ENCODE assay signal across 8 cellular contexts in the genomic region with DNA sequence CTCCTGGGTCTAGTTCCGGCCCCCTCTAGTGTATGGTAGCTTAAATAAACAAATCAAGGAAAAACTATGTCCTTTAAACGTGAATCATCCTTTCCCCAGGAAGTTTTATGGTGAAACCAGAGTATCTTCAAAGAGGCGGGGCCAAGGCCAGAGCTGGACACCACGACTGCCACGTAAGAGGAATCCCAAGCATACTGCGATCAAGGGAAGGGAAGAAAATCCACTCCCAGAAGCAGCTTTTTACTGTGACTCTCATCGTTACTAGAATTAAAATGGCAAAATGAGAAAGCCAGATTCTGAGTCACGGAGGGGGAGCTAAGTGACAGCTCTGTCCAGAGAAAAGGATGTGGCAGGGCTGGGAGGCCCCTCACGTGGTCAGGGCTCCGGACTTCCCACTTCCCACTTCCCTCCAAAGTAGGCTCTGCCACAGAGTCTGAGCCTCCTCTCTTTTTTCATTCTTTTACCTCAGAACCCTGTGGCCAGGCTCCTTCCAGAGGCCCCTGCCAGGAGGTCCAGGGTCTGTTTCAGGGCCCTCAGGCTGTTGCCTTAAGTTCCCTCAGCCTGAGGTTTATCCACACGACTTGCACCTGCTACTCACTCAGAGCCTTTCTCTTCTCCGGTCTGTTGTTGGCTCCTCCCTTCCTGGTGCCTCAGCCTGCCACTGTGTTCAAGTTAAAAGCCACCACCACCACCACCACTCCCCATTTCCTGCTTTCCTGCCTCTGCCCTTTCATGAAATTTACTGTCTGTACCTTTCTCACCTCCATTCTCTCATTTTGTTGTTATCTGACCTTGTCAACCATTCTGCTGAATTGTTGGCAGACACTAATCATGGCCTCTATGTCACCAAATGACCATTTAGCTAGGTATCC. TPM values are rescaled to one million over a fixed set of nuclear protein-coding genes. Genes with fewer than 3 reads are reported as not detected.
DNase-seq lines count a peak whose midpoint lies in the region; FAIRE-seq and TF ChIP-seq lines count a peak whose summit lies in the region.

No MANE protein-coding gene starts in this region.

- 65% methylated on average over 12 of the region's 12 CpGs; no CpG with 5 or more reads in 1 of the 2 experiments for WGBS in H1 (ENCODE audit: extremely low coverage in 1 of 2, insufficient coverage in 1 of 2, insufficient read length in 1 of 2, insufficient replicate concordance in 2 of 2, low coverage in 1 of 2, low lambda C conversion rate in 2 of 2, missing lambda C conversion rate in 1 of 2), 2 experiments

- CTCF ChIA-PET in H1 (lab: Charles Lee; ENCODE audit: partially characterized antibody) = interaction anchor here (1.0 to 3.2 kb wide), 12 partner anchors 8 to 179 kb away, joined by 3 to 18 read pairs (median 8); no protein-coding TSS in a partner anchor

- H3K27me3 ChIP-seq in H7 (ENCODE audit: control insufficient read depth, insufficient read depth, low read length) = no peaks in the 10 kb centered on the region
- no peaks in the 10 kb centered on the region for H3K27me3 ChIP-seq in MG63
- H3K27me3 ChIP-seq in H1 (replicated peaks in 1 of 4; ENCODE audit: control insufficient read depth in 3 of 4, extremely low read depth in 1 of 4, insufficient read depth in 3 of 4, low read length in 3 of 4) = no peaks in the 10 kb centered on the region; a peak in 1 of 7 replicates
- no peaks in the 10 kb centered on the region for H3K27me3 ChIP-seq in uterus

- TF ChIP-seq EP300 in H1 (IDR thresholded peaks at IDR 0.05; ENCODE audit: borderline replicate concordance in 1 of 2, low read depth in 2 of 2, low read length in 2 of 2) = no peak

- no peak overlapping the region for H2BK15ac ChIP-seq in H1 (ENCODE audit: low read length)

- H3K79me2 ChIP-seq in H1 (ENCODE audit: control insufficient read depth in 1 of 2, insufficient read depth in 2 of 2, low read length in 2 of 2) = no peaks in the 10 kb centered on the region

- H3K4me2 ChIP-seq in H1 (ENCODE audit: insufficient read depth in 1 of 2, low read depth in 2 of 2, low read length in 2 of 2) = 0 out of 4 replicates have a peak overlapping the region, but pooled peaks of 1 of the 2 experiments have one; percentile 1

- H4K91ac ChIP-seq in H1 (replicated peaks; ENCODE audit: insufficient read length, low read length) = no peak overlapping the region

- intact Hi-C loops in uterus (cut with DNase I; ENCODE audit: low total_unique reads) = no loop called here

- POLR2A ChIA-PET in H1 (lab: Charles Lee; ENCODE audit: partially characterized antibody) = interaction anchor here (2.0 to 2.6 kb wide), 3 partner anchors 11 to 93 kb away, joined by 4 to 22 read pairs (median 6); partner anchors contain the start of gene RHOBTB3

- H3K9me3 ChIP-seq in MG63 = no peaks in the 10 kb centered on the region
- H3K9me3 ChIP-seq in H1 (ENCODE audit: insufficient read depth in 2 of 2, low read depth in 1 of 2, low read length in 1 of 2) = no peaks in the 10 kb centered on the region
- H3K9me3 ChIP-seq in uterus = no peaks in the 10 kb centered on the region

- H3K4ac ChIP-seq in H1 (replicated peaks; ENCODE audit: insufficient read length, low read depth, low read length) = no peak overlapping the region

- DNase-seq in GM12865 (ENCODE audit: low read depth) (peak; percentile 85), H7 (peak; percentile 33), MG63 (peak; percentile 91), H1 (ENCODE audit: low read depth in 1 of 2, low spot score in 2 of 2) (no peak), myocyte (ENCODE audit: low read depth) (peak; percentile 91), uterus (peak; percentile 75 to 86), germinal center (ENCODE audit: low spot score) (no peak)
- DNase-seq in activated CD4-positive, alpha-beta T cell treated with anti-CD3 and anti-CD28 coated beads for 4 hours = peak; percentile 48 to 52

- 0 out of 2 replicates have a peak overlapping the region, but pooled peaks have one; percentile 27 for H3K18ac ChIP-seq in H1 (ENCODE audit: extremely low read depth, low read length)

- H3K23ac ChIP-seq in H1 (ENCODE audit: insufficient read length) = no peak overlapping the region

- TF ChIP-seq POLR2A in H1 (IDR thresholded peaks at IDR 0.05; ENCODE audit: control extremely low read depth in 1 of 2, low read depth in 2 of 2, low read length in 2 of 2) (no peak), uterus (IDR thresholded peaks at IDR 0.05) (peak in 1 of 2 donors; percentile 47)

- H3K4me1 ChIP-seq in H1 (replicated peaks in 1 of 4; ENCODE audit: control insufficient read depth in 3 of 4, insufficient read depth in 4 of 4, low read length in 3 of 4) (peaks cover 5 to 13% (median 12%) of the 10 kb centered on the region in 4 experiments; a peak in 6 of 7 replicates), uterus (peaks cover 0 to 8% of the 10 kb centered on the region in 2 donors)

- H2BK20ac ChIP-seq in H1 (ENCODE audit: low read length) = no peak overlapping the region

- H3K27ac ChIP-seq in H1 (ENCODE audit: low read depth, low read length) = no peak overlapping the region
- peak overlapping the region; percentile 85 to 89 for H3K27ac ChIP-seq in uterus

- H3K79me1 ChIP-seq in H1 (ENCODE audit: low read depth, low read length) = no peaks in the 10 kb centered on the region

- H2BK120ac ChIP-seq in H1 (replicated peaks; ENCODE audit: low read depth, low read length) = no peak overlapping the region

- peak overlapping the region; percentile 72 for H2AFZ ChIP-seq in H1 (ENCODE audit: low read length)

- H3K14ac ChIP-seq in H1 (ENCODE audit: insufficient read length) = no peak overlapping the region

- H3K9ac ChIP-seq in H1 (replicated peaks in 1 of 4; ENCODE audit: extremely low read depth in 1 of 4, low read depth in 3 of 4, low read length in 3 of 4) = no peak overlapping the region

- FAIRE-seq in H1 (lab: Jason Lieb, UNC) = no peak

- peak overlapping the region; percentile 5; the same call in 1 of the 2 replicates for H2BK12ac ChIP-seq in H1 (ENCODE audit: low read depth, low read length)

- H3K4me3 ChIP-seq in GM12865 (ENCODE audit: low read depth, low read length) (peak overlapping the region; percentile 63), H7 (ENCODE audit: insufficient read depth, low read depth, low read length) (no peak overlapping the region), MG63 (peak overlapping the region; percentile 64), H1 (ENCODE audit: extremely low read depth in 1 of 4, insufficient read depth in 2 of 4, low read depth in 3 of 4, low read length in 4 of 4) (no peak overlapping the region), uterus (peak overlapping the region; percentile 1 to 57)

- no peak overlapping the region for H2AK5ac ChIP-seq in H1 (ENCODE audit: low read depth, low read length)

- H4K8ac ChIP-seq in H1 (ENCODE audit: extremely low read depth, insufficient read depth, low read length) = no peak overlapping the region

- H3K36me3 ChIP-seq in H7 (replicated peaks; ENCODE audit: control insufficient read depth, insufficient read depth, low read length) (no peaks in the 10 kb centered on the region), MG63 (peaks cover 3% of the 10 kb centered on the region; the same call in 1 of the 2 replicates), H1 (ENCODE audit: control insufficient read depth in 2 of 4, insufficient read depth in 4 of 4, low read length in 3 of 4) (no peaks in the 10 kb centered on the region), uterus (no peaks in the 10 kb centered on the region)

- H3K56ac ChIP-seq in H1 (replicated peaks; ENCODE audit: insufficient read length, low read depth, low read length) = no peak overlapping the region

- no peak for TF ChIP-seq CTCF in GM12865 (IDR thresholded peaks at IDR 0.05; ENCODE audit: insufficient read depth, low read depth, low read length, missing control alignments)
- TF ChIP-seq CTCF in H1 (IDR thresholded peaks at IDR 0.05; ENCODE audit: control extremely low read depth in 1 of 3, insufficient read depth in 1 of 3, low read depth in 1 of 3, low read length in 3 of 3) = no peak
- TF ChIP-seq CTCF in uterus (IDR thresholded peaks at IDR 0.05) = no peak

- no peak for TF ChIP-seq RAD21 in H1 (IDR thresholded peaks at IDR 0.05 in 1 of 2, conservative IDR thresholded peaks at IDR 0.05 in 1 of 2; ENCODE audit: low read depth in 2 of 2, low read length in 2 of 2)

- H4K20me1 ChIP-seq in H1 (replicated peaks in 1 of 2; ENCODE audit: control insufficient read depth in 1 of 2, insufficient read depth in 2 of 2, low read length in 2 of 2) = no peaks in the 10 kb centered on the region

- no peak overlapping the region for H4K5ac ChIP-seq in H1 (ENCODE audit: insufficient read length, low read depth, low read length)

- peaks cover 5% of the 10 kb centered on the region for H3K23me2 ChIP-seq in H1 (ENCODE audit: low read depth, low read length)

- no peak overlapping the region for H2BK5ac ChIP-seq in H1 (ENCODE audit: low read depth, low read length)

TF ChIP-seq in H1, 55 proteins besides CTCF, POLR2A, EP300 and RAD21:
- TF ChIP-seq ZNF274 (IDR thresholded peaks at IDR 0.05; ENCODE audit: borderline replicate concordance, extremely low read depth, low read length) (no peak), CBX5 (IDR thresholded peaks at IDR 0.05; ENCODE audit: low read depth, low read length) (no peak), MAFK (IDR thresholded peaks at IDR 0.05; ENCODE audit: low read depth, low read length) (no peak), EZH2 (IDR thresholded peaks at IDR 0.05; ENCODE audit: low read depth, low read length, severe bottlenecking) (no peak), HDAC6 (IDR thresholded peaks at IDR 0.05; ENCODE audit: low read depth, low read length) (no peak), HDAC2 (IDR thresholded peaks at IDR 0.05; ENCODE audit: borderline replicate concordance in 1 of 2, low read depth in 2 of 2, low read length in 2 of 2) (no peak), FOSL1 (IDR thresholded peaks at IDR 0.05; ENCODE audit: insufficient read depth, low read depth, low read length) (no peak), BRCA1 (IDR thresholded peaks at IDR 0.05; ENCODE audit: low read depth, low read length) (no peak)

RNA-seq across cellular contexts. Expression of gene GLRX, which starts 1.4 kb away (rescaled TPM):
- 25.0 and 41.6 TPM in 2 replicates for total RNA-seq in H7 (2014; rRNA removed; shearing (Covaris generic))
- total RNA-seq in MG63 (2014; rRNA removed; shearing (Covaris generic); ENCODE audit: low replicate concordance) = 87.3 and 120 TPM in 2 replicates
- 21.6 and 22.9 TPM in 2 replicates for total RNA-seq in H1 (2021; fragmentation: NEBNext Ultra II Directional; extraction: Animal tissue kit (Norgen Biotek cat#: 25700))
- polyA plus RNA-seq in H1 (2011; rRNA removed) = 13.2 and 31.2 TPM in 2 replicates
- 49.0 TPM for polyA plus RNA-seq in H1 (2011; cell fraction: cytosol; rRNA removed)
- 23.8 TPM for polyA plus RNA-seq in H1 (2011; cell fraction: nucleus; rRNA removed)
- 47.6 to 52.5 TPM (median 49.8 TPM) in 4 replicates for polyA plus RNA-seq in H1 (2012, experiment 1 of 2)
- polyA plus RNA-seq in H1 (2012, experiment 2 of 2) = 6.8 TPM
- polyA plus RNA-seq in H1 (2013, experiment 1 of 2) = 21.4 TPM
- 21.3 TPM for polyA plus RNA-seq in H1 (2013, experiment 2 of 2)
- 23.9 and 28.2 TPM in 2 replicates for polyA minus RNA-seq in H1 (2011; rRNA and poly(A)+ RNA removed)
- polyA minus RNA-seq in H1 (2011; cell fraction: cytosol; rRNA and poly(A)+ RNA removed) = 8.4 TPM
- 34.3 TPM for polyA minus RNA-seq in H1 (2011; cell fraction: nucleus; rRNA and poly(A)+ RNA removed)
- total RNA-seq in myocyte (169 and 223 TPM in 2 replicates), uterus (10 to 100 TPM; 13.0 to 98.8 (median 15.5) TPM)
- polyA plus RNA-seq in myocyte (2012) = 276 TPM

Comparison
In these comparisons a context has a peak if more than half of its experiments do, and no peak if none do; other contexts are left out.
1. DNase-seq: peak in GM12865 (single experiment), H7 (single experiment), MG63 (single experiment), activated CD4-positive, alpha-beta T cell treated with anti-CD3 and anti-CD28 coated beads for 4 hours (2 of 2), myocyte (single experiment) and uterus (2 of 2); none in H1 (0 of 2) and germinal center (single experiment).
2. H3K4me3 ChIP-seq: peak in GM12865 (single experiment), MG63 (single experiment) and uterus (2 of 2); none in H7 (single experiment) and H1 (0 of 4).